25 cellular contexts compared by ENCODE assay signal in the genomic region with DNA sequence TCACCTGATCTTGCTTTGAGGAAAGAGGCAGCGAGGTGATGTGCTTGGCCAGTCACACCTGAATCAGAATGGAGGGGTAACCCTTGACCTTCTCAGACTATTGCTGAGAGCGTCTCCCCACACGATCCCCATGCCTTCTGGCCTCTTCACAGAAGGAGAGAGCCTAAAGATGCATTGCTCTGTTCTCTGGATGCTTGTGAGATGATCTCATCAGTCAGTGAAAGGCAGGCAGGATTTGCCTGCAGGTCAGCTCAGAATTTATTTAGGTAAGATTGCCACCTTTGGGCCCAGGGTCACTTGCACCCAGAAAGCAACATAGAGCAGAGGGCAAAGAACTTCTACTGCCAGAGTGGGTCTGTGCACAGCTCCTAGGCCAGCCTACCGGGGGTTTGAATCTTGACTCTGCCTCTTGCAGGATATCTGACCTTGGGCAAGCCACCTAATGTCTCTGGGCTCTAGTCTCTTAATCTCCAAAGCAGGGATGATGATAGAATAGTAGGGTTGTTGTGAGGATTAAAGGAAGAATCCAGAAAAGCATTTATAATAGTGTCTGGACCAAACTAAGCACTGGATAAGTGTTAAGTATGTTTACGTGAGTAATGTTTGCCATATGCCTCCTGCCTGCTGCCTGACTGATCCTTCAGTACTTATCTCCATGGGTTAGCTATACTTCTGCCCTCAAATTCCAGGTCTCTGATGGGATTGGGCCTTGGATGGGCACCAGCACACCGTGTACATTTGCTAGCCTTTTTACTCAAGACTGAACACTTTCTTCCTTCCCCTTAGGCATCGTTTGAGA. TPM values are rescaled to one million over a fixed set of nuclear protein-coding genes. Genes with fewer than 3 reads are reported as not detected.
A peak's percentile ranks its signal among the peaks of the same experiment; 100 is the strongest.
DNase-seq lines count a peak whose midpoint lies in the region; ATAC-seq and TF ChIP-seq lines count a peak whose summit lies in the region.
"Had no signal": no experiment of that assay in that cellular context is flagged by ENCODE, and none has a peak within 500 bp of the region (broad histone marks: within the 10 kb centered on the region; RNA-seq: fewer than 3 reads in every experiment).

No MANE protein-coding gene starts in this region.

- no peak overlapping the region for H2BK5ac ChIP-seq in neuronal stem cell (ENCODE audit: low read length)

- ATAC-seq in GM18498 (IDR thresholded peaks at IDR 0.05; ENCODE audit: unreplicated experiment): no peak
- ATAC-seq: gastroesophageal sphincter; naive thymus-derived CD8-positive, alpha-beta T cell had no signal

- H3K36me3 ChIP-seq in neuronal stem cell (replicated peaks in 1 of 2; ENCODE audit: control insufficient read depth in 2 of 2, insufficient read depth in 2 of 2, low read length in 2 of 2): no peaks in the 10 kb centered on the region
- H3K36me3 ChIP-seq: gastroesophageal sphincter, stomach, tibial artery had no signal

- H3K9me3 ChIP-seq in neuronal stem cell (replicated peaks in 1 of 2; ENCODE audit: control insufficient read depth in 2 of 2, insufficient read depth in 1 of 2, low read depth in 1 of 2, low read length in 2 of 2): no peaks in the 10 kb centered on the region
- H3K9me3 ChIP-seq: stomach, tibial artery had no signal

- no peak overlapping the region for H2BK12ac ChIP-seq in neuronal stem cell (ENCODE audit: low read length)

- no peak overlapping the region for H3K4ac ChIP-seq in neuronal stem cell (ENCODE audit: low read length)

- no peak overlapping the region for H3K27ac ChIP-seq in neuronal stem cell (replicated peaks; ENCODE audit: low read length)
- H3K27ac ChIP-seq: gastroesophageal sphincter, HL-60, skin epidermis, stomach, tibial artery had no signal

- no peak overlapping the region for H3K4me2 ChIP-seq in neuronal stem cell (ENCODE audit: insufficient read depth, low read length, poor library complexity, severe bottlenecking)

- H3K27me3 ChIP-seq in neuronal stem cell (ENCODE audit: control insufficient read depth in 3 of 3, insufficient read depth in 3 of 3, low read depth in 1 of 3, low read length in 3 of 3): peaks cover 0 to 49% (median 3%) of the 10 kb centered on the region in 3 experiments

- no peak overlapping the region for H2BK120ac ChIP-seq in neuronal stem cell (ENCODE audit: low read depth, low read length)

- H3K79me1 ChIP-seq in neuronal stem cell (ENCODE audit: low read depth, low read length): no peaks in the 10 kb centered on the region

- no peak overlapping the region for H4K91ac ChIP-seq in neuronal stem cell (ENCODE audit: low read depth, low read length, poor library complexity)

- no CpG with 5 or more reads among the region's 7 CpGs for WGBS in neuronal stem cell (ENCODE audit: extremely low coverage in 2 of 2, insufficient read length in 2 of 2, insufficient replicate concordance in 1 of 2), 2 donors

- H3K23ac ChIP-seq in neuronal stem cell (ENCODE audit: low read depth, low read length, poor library complexity): no peak overlapping the region

- DNase-seq in ELF-1 (ENCODE audit: low read depth, low spot score): peak; percentile 68
- peak; percentile 8 for DNase-seq in NCI-H226
- peak; percentile 66 for DNase-seq in fibroblast of villous mesenchyme (ENCODE audit: low read depth)
- no peak for DNase-seq in neuronal stem cell (ENCODE audit: low spot score)
- no peak for DNase-seq in GM03348 (ENCODE audit: low spot score)
- no peak for DNase-seq in NCI-H187 treated with DMSO at 0.1 percent for 48 hours (lab: John Stamatoyannopoulos, UW)
- DNase-seq: activated CD4-positive, alpha-beta T cell treated with anti-CD3 and anti-CD28 coated beads for 48 hours; activated CD8-positive, alpha-beta memory T cell treated with anti-CD3 and anti-CD28 coated beads for 24 hours; activated effector memory CD4-positive, alpha-beta T cell treated with anti-CD3 and anti-CD28 coated beads, Interleukin-2, amount 50 U/mL, for 16 hours; COR-L47; DMS79 treated with DMSO at 0.1 percent for 48 hours; hippocampal formation; naive thymus-derived CD8-positive, alpha-beta T cell; NCI-H510A treated with DMSO at 0.1 percent for 48 hours; Right ventricle myocardium superior; stimulated activated CD4-positive, alpha-beta T cell treated with anti-CD3 and anti-CD28 coated beads, Interleukin-1b, Interleukin-23, amount 100 ng/mL, for 48 hours; stimulated activated CD8-positive, alpha-beta memory T cell treated with anti-CD3 and anti-CD28 coated beads, Interleukin-4, amount 100 ng/mL, for 48 hours; stomach; tibial artery had no signal

- no peak overlapping the region for H3K18ac ChIP-seq in neuronal stem cell (ENCODE audit: low read length)

- no peak overlapping the region for H2AK5ac ChIP-seq in neuronal stem cell (ENCODE audit: low read depth, low read length)

- peaks cover 0 to 3% of the 10 kb centered on the region in 2 donors for H3K4me1 ChIP-seq in neuronal stem cell (ENCODE audit: control insufficient read depth in 2 of 2, insufficient read depth in 1 of 2, low read depth in 1 of 2, low read length in 2 of 2)
- H3K4me1 ChIP-seq: gastroesophageal sphincter, stomach, tibial artery had no signal

- H2BK15ac ChIP-seq in neuronal stem cell (ENCODE audit: low read length): no peak overlapping the region

- no peak for TF ChIP-seq CTCF in fibroblast of villous mesenchyme (IDR thresholded peaks at IDR 0.05; ENCODE audit: insufficient read depth, low read depth, low read length)

- H3K9ac ChIP-seq in neuronal stem cell (ENCODE audit: low read depth, low read length, poor library complexity): peak overlapping the region; percentile 1

- no peak overlapping the region for H4K8ac ChIP-seq in neuronal stem cell (ENCODE audit: low read depth, low read length)

- H3K14ac ChIP-seq in neuronal stem cell (ENCODE audit: low read length): no peak overlapping the region

- no peak overlapping the region for H2AFZ ChIP-seq in neuronal stem cell (ENCODE audit: low read length)

- H3K4me3 ChIP-seq in fibroblast of villous mesenchyme (ENCODE audit: low read depth, low read length): no peak overlapping the region
- no peak overlapping the region for H3K4me3 ChIP-seq in neuronal stem cell (ENCODE audit: low read length in 2 of 2)
- H3K4me3 ChIP-seq: gastroesophageal sphincter, skin epidermis, stomach, tibial artery had no signal

RNA-seq across cellular contexts. Expression of a gene that starts 8.5 kb away (rescaled TPM):
- 12.1 and 23.2 TPM in 2 replicates for total RNA-seq in fibroblast of villous mesenchyme
- polyA plus RNA-seq in neuronal stem cell (2013, experiment 1 of 2): 0.07 TPM
- 0.04 TPM for polyA plus RNA-seq in neuronal stem cell (2013, experiment 2 of 2)
- total RNA-seq: LHCN-M2, osteoblast had no signal

Comparison
In these comparisons a context has a peak if more than half of its experiments do, and no peak if none do; other contexts are left out.
1. DNase-seq: peak in ELF-1 (single experiment), NCI-H226 (single experiment) and fibroblast of villous mesenchyme (single experiment); none in neuronal stem cell (single experiment), GM03348 (single experiment) and NCI-H187 treated with DMSO at 0.1 percent for 48 hours (single experiment).